1 cellular context compared by ENCODE assay signal in the genomic region with DNA sequence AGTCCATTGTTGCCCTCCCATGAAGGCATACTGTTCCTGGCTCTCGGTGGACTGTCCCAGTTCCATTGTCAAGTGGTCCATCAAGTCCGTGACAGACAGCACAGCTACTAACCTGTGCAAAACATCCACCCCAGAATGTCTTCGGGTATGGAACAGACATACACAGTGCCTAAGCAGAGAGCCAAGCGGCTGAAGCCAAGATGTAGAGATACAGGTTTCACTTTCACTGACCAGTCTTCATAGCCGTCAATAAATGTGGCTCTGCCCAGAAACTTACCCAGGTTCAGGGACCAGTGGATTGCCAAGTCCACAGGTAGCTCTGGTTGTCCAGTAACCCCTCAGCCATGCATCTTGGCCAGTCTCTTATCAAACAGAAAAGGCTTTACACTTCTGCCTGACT.
TF ChIP-seq lines count a peak whose summit lies in the region.

No MANE protein-coding gene starts in this region.

TF ChIP-seq in H1, 55 proteins besides CTCF, POLR2A, EP300 and RAD21:
- TF ChIP-seq TBP (IDR thresholded peaks at IDR 0.05; ENCODE audit: low read depth, low read length) (no peak), POU5F1 (IDR thresholded peaks at IDR 0.05; ENCODE audit: low read depth, low read length) (no peak), ZNF274 (IDR thresholded peaks at IDR 0.05; ENCODE audit: borderline replicate concordance, extremely low read depth, low read length) (no peak), CEBPB (IDR thresholded peaks at IDR 0.05; ENCODE audit: low read depth, low read length) (no peak)
